8 cellular contexts compared by ENCODE assay signal in the genomic region with DNA sequence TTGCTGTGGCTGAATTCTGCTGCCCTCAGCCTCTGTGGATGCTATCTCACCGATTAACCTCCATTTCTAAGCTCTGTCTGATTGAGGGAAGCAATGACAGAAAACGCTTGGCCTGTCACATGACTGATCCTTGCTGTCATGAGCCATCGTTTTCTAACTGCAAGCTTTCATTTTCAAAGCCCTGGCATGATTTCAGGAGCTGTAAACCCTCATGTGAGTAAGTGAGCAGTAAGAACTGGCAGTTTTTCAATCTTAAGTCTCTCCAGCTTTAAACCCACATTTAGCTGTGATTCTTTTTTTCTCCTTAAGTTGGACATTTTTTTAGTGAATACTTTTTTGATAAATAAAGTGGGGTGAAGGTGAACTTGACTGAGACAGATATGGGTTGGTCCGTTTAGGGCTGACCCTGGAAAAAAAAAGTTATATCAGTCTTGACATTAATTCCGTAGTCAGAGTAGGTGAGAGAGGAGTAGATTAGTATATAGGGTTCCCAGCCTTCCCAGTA.
DNase-seq lines count a peak whose midpoint lies in the region; TF ChIP-seq lines count a peak whose summit lies in the region.

No MANE protein-coding gene starts in this region.

- peak overlapping the region; percentile 51 for H3K4me2 ChIP-seq in osteoblast (ENCODE audit: insufficient read depth, low read length)

- H3K27me3 ChIP-seq in BJ (ENCODE audit: control insufficient read depth, insufficient read depth, low read length) (no peaks in the 10 kb centered on the region), osteoblast (ENCODE audit: insufficient read depth, low read length) (no peaks in the 10 kb centered on the region)

- peaks cover 28% of the 10 kb centered on the region for H3K4me1 ChIP-seq in osteoblast (ENCODE audit: insufficient read depth, low read length)

- no peaks in the 10 kb centered on the region for H3K36me3 Mint-ChIP-seq in glutamatergic neuron (ENCODE audit: unreplicated experiment)

- peaks cover 1% of the 10 kb centered on the region for H3K9me3 Mint-ChIP-seq in glutamatergic neuron (ENCODE audit: unreplicated experiment)

- DNase-seq in BJ (ENCODE audit: low read depth): peak; percentile 72
- peak; percentile 25 for DNase-seq in NCI-H460 (ENCODE audit: extremely low read depth, low read depth)
- peak; percentile 96 for DNase-seq in fibroblast of gingiva (ENCODE audit: low read depth)
- DNase-seq in osteoblast (ENCODE audit: insufficient read length, low spot score, missing footprints): peak; percentile 80
- no peak for DNase-seq in NCI-H1048 (lab: John Stamatoyannopoulos, UW)
- no peak for DNase-seq in activated CD4-positive, alpha-beta T cell treated with anti-CD3 and anti-CD28 coated beads for 1 hour
- no peak for DNase-seq in NCI-H1417 (lab: John Stamatoyannopoulos, UW)
- DNase-seq in glutamatergic neuron: no peak

- CTCF ChIA-PET in BJ (lab: Yijun Ruan, JAX): no interaction called here

- H3K36me3 ChIP-seq in BJ (ENCODE audit: control insufficient read depth, insufficient read depth, low read length) (no peaks in the 10 kb centered on the region), osteoblast (ENCODE audit: insufficient read depth, low read length) (no peaks in the 10 kb centered on the region)

- TF ChIP-seq CTCF in BJ (IDR thresholded peaks at IDR 0.05; ENCODE audit: insufficient read depth, low read depth, low read length): no peak
- no peak for TF ChIP-seq CTCF in osteoblast (IDR thresholded peaks at IDR 0.05; ENCODE audit: extremely low read depth, low read depth, low read length)
- TF ChIP-seq CTCF in glutamatergic neuron (IDR thresholded peaks at IDR 0.05; ENCODE audit: partially characterized antibody, unreplicated experiment): no peak

- H4K20me1 ChIP-seq in osteoblast (ENCODE audit: insufficient read depth, low read length): no peaks in the 10 kb centered on the region

- no peaks in the 10 kb centered on the region for H3K9me3 ChIP-seq in osteoblast (ENCODE audit: low read depth, low read length)

- no peak overlapping the region for H3K27ac Mint-ChIP-seq in glutamatergic neuron (ENCODE audit: unreplicated experiment)

- H3K4me3 ChIP-seq in BJ (ENCODE audit: low read depth, low read length): no peak overlapping the region
- H3K4me3 ChIP-seq in osteoblast (ENCODE audit: insufficient read depth, low read length): no peak overlapping the region

- H3K27ac ChIP-seq in osteoblast (ENCODE audit: low read depth, low read length): peak overlapping the region; percentile 68

- no peak overlapping the region for H3K4me3 Mint-ChIP-seq in glutamatergic neuron (ENCODE audit: unreplicated experiment)

- POLR2A ChIA-PET in BJ (lab: Charles Lee): no interaction called here

- H3K4me1 Mint-ChIP-seq in glutamatergic neuron (ENCODE audit: low read depth, unreplicated experiment): no peaks in the 10 kb centered on the region

- H3K27me3 Mint-ChIP-seq in glutamatergic neuron (ENCODE audit: unreplicated experiment): no peaks in the 10 kb centered on the region

- H3K79me2 ChIP-seq in osteoblast (ENCODE audit: insufficient read depth, low read length): no peaks in the 10 kb centered on the region

- peak overlapping the region; percentile 32 for H2AFZ ChIP-seq in osteoblast (ENCODE audit: low read length)

Comparison
In these comparisons a context has a peak if more than half of its experiments do, and no peak if none do; other contexts are left out.
1. DNase-seq: peak in BJ (single experiment), NCI-H460 (single experiment), fibroblast of gingiva (single experiment) and osteoblast (single experiment); none in NCI-H1048 (single experiment), activated CD4-positive, alpha-beta T cell treated with anti-CD3 and anti-CD28 coated beads for 1 hour (single experiment), NCI-H1417 (0 of 3) and glutamatergic neuron (single experiment).